1 cellular context compared by ENCODE assay signal in the genomic region with DNA sequence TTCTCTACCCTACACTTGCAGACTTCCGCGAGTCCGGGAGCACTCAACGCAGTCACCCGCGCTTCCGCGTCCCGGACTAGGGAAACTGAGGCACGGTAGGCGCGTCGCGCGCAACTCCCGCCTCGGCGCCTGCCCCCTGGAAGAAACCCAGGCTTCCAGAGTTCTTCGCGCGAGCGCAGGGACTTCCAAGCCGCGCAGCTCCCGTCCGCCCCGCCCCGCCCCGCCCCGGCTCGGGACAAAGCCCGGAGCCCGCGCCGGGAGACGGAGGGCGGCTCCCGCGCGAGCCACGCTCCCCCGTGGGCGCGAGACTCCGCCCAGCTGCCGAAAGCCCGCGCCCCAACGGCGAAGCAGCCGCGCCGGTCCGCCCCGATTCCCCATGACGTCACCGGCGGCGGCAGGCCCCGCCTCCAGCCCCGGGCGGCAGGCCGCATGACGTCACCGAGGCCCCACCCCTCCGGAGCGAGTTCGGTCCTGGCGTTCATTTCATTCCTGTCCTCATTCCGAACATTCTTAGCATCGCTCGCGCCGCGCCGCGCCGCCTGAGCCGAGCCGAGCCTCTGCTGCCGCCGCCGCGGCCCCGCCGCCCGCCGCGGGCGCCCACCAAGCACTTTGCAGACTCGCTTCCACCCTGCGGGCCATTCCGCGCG.
TF ChIP-seq lines count a peak whose summit lies in the region.

A gene (plus strand): TSS at position 498 of the 647 bp plus-strand sequence.

TF ChIP-seq in A549, 52 proteins besides CTCF, POLR2A, EP300 and RAD21 (continued from another document):
- TF ChIP-seq, protein P1, sequence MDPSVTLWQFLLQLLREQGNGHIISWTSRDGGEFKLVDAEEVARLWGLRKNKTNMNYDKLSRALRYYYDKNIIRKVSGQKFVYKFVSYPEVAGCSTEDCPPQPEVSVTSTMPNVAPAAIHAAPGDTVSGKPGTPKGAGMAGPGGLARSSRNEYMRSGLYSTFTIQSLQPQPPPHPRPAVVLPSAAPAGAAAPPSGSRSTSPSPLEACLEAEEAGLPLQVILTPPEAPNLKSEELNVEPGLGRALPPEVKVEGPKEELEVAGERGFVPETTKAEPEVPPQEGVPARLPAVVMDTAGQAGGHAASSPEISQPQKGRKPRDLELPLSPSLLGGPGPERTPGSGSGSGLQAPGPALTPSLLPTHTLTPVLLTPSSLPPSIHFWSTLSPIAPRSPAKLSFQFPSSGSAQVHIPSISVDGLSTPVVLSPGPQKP (IDR thresholded peaks at IDR 0.05; ENCODE audit: low read depth, low read length) = no peak
- TF ChIP-seq, protein P2, sequence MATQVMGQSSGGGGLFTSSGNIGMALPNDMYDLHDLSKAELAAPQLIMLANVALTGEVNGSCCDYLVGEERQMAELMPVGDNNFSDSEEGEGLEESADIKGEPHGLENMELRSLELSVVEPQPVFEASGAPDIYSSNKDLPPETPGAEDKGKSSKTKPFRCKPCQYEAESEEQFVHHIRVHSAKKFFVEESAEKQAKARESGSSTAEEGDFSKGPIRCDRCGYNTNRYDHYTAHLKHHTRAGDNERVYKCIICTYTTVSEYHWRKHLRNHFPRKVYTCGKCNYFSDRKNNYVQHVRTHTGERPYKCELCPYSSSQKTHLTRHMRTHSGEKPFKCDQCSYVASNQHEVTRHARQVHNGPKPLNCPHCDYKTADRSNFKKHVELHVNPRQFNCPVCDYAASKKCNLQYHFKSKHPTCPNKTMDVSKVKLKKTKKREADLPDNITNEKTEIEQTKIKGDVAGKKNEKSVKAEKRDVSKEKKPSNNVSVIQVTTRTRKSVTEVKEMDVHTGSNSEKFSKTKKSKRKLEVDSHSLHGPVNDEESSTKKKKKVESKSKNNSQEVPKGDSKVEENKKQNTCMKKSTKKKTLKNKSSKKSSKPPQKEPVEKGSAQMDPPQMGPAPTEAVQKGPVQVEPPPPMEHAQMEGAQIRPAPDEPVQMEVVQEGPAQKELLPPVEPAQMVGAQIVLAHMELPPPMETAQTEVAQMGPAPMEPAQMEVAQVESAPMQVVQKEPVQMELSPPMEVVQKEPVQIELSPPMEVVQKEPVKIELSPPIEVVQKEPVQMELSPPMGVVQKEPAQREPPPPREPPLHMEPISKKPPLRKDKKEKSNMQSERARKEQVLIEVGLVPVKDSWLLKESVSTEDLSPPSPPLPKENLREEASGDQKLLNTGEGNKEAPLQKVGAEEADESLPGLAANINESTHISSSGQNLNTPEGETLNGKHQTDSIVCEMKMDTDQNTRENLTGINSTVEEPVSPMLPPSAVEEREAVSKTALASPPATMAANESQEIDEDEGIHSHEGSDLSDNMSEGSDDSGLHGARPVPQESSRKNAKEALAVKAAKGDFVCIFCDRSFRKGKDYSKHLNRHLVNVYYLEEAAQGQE (IDR thresholded peaks at IDR 0.05) = peak; percentile 53
- peak; percentile 66 for TF ChIP-seq RFX5 (IDR thresholded peaks at IDR 0.05)
- no peak for TF ChIP-seq EHF (CRISPR knock-in tag; IDR thresholded peaks at IDR 0.05)
- no peak for TF ChIP-seq KDM5A (IDR thresholded peaks at IDR 0.05)
- TF ChIP-seq, protein P3, sequence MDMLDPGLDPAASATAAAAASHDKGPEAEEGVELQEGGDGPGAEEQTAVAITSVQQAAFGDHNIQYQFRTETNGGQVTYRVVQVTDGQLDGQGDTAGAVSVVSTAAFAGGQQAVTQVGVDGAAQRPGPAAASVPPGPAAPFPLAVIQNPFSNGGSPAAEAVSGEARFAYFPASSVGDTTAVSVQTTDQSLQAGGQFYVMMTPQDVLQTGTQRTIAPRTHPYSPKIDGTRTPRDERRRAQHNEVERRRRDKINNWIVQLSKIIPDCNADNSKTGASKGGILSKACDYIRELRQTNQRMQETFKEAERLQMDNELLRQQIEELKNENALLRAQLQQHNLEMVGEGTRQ (IDR thresholded peaks at IDR 0.05) = no peak
- TF ChIP-seq, protein P4, sequence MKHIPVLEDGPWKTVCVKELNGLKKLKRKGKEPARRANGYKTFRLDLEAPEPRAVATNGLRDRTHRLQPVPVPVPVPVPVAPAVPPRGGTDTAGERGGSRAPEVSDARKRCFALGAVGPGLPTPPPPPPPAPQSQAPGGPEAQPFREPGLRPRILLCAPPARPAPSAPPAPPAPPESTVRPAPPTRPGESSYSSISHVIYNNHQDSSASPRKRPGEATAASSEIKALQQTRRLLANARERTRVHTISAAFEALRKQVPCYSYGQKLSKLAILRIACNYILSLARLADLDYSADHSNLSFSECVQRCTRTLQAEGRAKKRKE (CRISPR knock-in tag; IDR thresholded peaks at IDR 0.05; ENCODE audit: low read depth) = no peak
- no peak for TF ChIP-seq FOXS1 (CRISPR knock-in tag; IDR thresholded peaks at IDR 0.05)
- no peak for TF ChIP-seq ZSCAN20 (CRISPR knock-in tag; IDR thresholded peaks at IDR 0.05)
- peak; percentile 90; the same call in 1 of the 2 replicates for TF ChIP-seq GATA3 (IDR thresholded peaks at IDR 0.05; ENCODE audit: borderline replicate concordance)
- TF ChIP-seq, protein P5, sequence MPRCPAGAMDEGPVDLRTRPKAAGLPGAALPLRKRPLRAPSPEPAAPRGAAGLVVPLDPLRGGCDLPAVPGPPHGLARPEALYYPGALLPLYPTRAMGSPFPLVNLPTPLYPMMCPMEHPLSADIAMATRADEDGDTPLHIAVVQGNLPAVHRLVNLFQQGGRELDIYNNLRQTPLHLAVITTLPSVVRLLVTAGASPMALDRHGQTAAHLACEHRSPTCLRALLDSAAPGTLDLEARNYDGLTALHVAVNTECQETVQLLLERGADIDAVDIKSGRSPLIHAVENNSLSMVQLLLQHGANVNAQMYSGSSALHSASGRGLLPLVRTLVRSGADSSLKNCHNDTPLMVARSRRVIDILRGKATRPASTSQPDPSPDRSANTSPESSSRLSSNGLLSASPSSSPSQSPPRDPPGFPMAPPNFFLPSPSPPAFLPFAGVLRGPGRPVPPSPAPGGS (IDR thresholded peaks at IDR 0.05) = peak; percentile 82
- no peak for TF ChIP-seq JUNB (IDR thresholded peaks at IDR 0.05)
- TF ChIP-seq NR3C1 (IDR thresholded peaks at IDR 0.05) = no peak
- TF ChIP-seq RCOR1 (IDR thresholded peaks at IDR 0.05; ENCODE audit: low read depth, low read length) = no peak
- TF ChIP-seq MYC (IDR thresholded peaks at IDR 0.05; ENCODE audit: borderline replicate concordance, low read length) = 0 out of 2 replicates have a peak, but pooled peaks have one; percentile 37
- TF ChIP-seq MAZ (IDR thresholded peaks at IDR 0.05; ENCODE audit: borderline replicate concordance, low read depth, low read length) = 0 out of 2 replicates have a peak, but pooled peaks have one; percentile 31
- TF ChIP-seq CEBPB (IDR thresholded peaks at IDR 0.05) = no peak; a peak in 1 of 4 replicates
- no peak for TF ChIP-seq ESRRA (IDR thresholded peaks at IDR 0.05; ENCODE audit: borderline replicate concordance, low read length)
- peak; percentile 32; the same call in 2 of the 3 replicates for TF ChIP-seq SMC3 (IDR thresholded peaks at IDR 0.05)
- no peak for TF ChIP-seq HOXA7 (CRISPR knock-in tag; IDR thresholded peaks at IDR 0.05)
- no peak for TF ChIP-seq TP53 (CRISPR knock-in tag; IDR thresholded peaks at IDR 0.05)
- peak; percentile 43; the same call in 1 of the 2 replicates for TF ChIP-seq PHF8 (IDR thresholded peaks at IDR 0.05; ENCODE audit: borderline replicate concordance, low read depth)
